ENCODE assay signal across 8 cellular contexts in the genomic region with DNA sequence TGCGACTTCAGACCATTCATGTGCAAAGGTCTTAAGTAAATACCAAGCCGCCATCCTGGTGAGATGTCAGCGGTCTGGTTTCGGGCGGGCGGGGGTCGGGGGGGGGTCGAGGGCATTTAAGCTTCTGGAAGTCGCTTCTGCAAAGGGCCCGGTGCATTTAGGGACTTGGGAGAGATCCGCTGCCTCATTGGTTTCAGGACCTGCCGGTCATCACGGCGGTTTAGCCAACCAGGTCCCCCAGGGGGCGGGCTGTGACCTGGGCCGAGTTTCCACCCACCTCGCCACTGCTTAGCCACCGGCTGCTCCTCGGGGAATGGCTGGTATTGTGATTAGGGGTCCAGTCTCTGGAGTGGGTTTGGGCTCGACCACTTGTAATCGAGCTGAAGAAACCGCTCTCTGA. TPM values are rescaled to one million over a fixed set of nuclear protein-coding genes. Genes with fewer than 3 reads are reported as not detected.
DNase-seq lines count a peak whose midpoint lies in the region; ATAC-seq and TF ChIP-seq lines count a peak whose summit lies in the region.

No MANE protein-coding gene starts in this region.

- TF ChIP-seq CTCF in GM12864 (IDR thresholded peaks at IDR 0.05; ENCODE audit: low read depth, low read length, missing control alignments): no peak
- TF ChIP-seq CTCF in adrenal gland (IDR thresholded peaks at IDR 0.05): peak in 1 of 6 experiments; percentile 14

- H3K4me3 ChIP-seq in GM12864 (ENCODE audit: low read depth, low read length): no peak overlapping the region
- no peak overlapping the region for H3K4me3 ChIP-seq in adrenal gland

- 4 to 13% (median 11%) methylated on average over 13 to 22 of the region's 22 CpGs for WGBS in adrenal gland, 4 donors

- no peak overlapping the region for H3K4me3 Mint-ChIP-seq in immature natural killer cell

- peaks cover 0 to 16% of the 10 kb centered on the region in 2 donors for H3K4me1 ChIP-seq in adrenal gland (replicated peaks in 1 of 2)

- no peak overlapping the region for H3K27ac Mint-ChIP-seq in immature natural killer cell

- H3K9me3 Mint-ChIP-seq in immature natural killer cell: peaks cover 0 to 2% (median 0%) of the 10 kb centered on the region in 6 donors

- intact Hi-C loops in adrenal gland (cut with DNase I): loop anchor here (10.0 kb wide), 2 partner anchors 85 to 515 kb away; no protein-coding TSS in a partner anchor

- H3K27ac ChIP-seq in adrenal gland: no peak overlapping the region

- TF ChIP-seq POLR2A in adrenal gland (IDR thresholded peaks at IDR 0.05): no peak

- H3K27me3 Mint-ChIP-seq in immature natural killer cell (ENCODE audit: low read depth in 3 of 3): peaks cover 1 to 5% (median 3%) of the 10 kb centered on the region in 3 donors

- ATAC-seq in HG03135 (IDR thresholded peaks at IDR 0.05; ENCODE audit: unreplicated experiment) (no peak), HG03521 (IDR thresholded peaks at IDR 0.05; ENCODE audit: unreplicated experiment) (no peak)

- H3K36me3 ChIP-seq in adrenal gland (replicated peaks in 1 of 2): peaks cover 0 to 5% of the 10 kb centered on the region in 2 donors

- no peaks in the 10 kb centered on the region for H3K9me3 ChIP-seq in adrenal gland (replicated peaks in 1 of 3)

- H3K36me3 Mint-ChIP-seq in immature natural killer cell: no peaks in the 10 kb centered on the region

- H3K4me1 Mint-ChIP-seq in immature natural killer cell: peaks cover 5 to 6% of the 10 kb centered on the region in 2 donors

- DNase-seq in GM12864 (ENCODE audit: low read depth) (peak; percentile 48), NCI-H2227 (lab: John Stamatoyannopoulos, UW; ENCODE audit: unreplicated experiment) (peak; percentile 65), adrenal gland (peak; percentile 61 to 88 (median 85)), immature natural killer cell (peak; percentile 37 to 39 (median 38))
- peak; percentile 80 for DNase-seq in stimulated activated CD8-positive, alpha-beta memory T cell treated with anti-CD3 and anti-CD28 coated beads, Interleukin-4, amount 100 ng/mL, for 48 hours
- DNase-seq in central memory CD4-positive, alpha-beta T cell: no peak

- H3K27me3 ChIP-seq in adrenal gland: no peaks in the 10 kb centered on the region

RNA-seq across cellular contexts. Expression of a gene that starts 7.8 kb away (rescaled TPM):
- 1 to 10 TPM in 1 of 8 donors, under 1 TPM in 7; 0.25 to 1.8 (median 0.38) TPM for total RNA-seq in adrenal gland
- polyA plus RNA-seq in adrenal gland: 1 to 10 TPM in 1 of 3 donors, under 1 TPM in 2; 0.11 to 1.7 (median 0.64) TPM
- not detected for polyA plus RNA-seq in immature natural killer cell

RNA-seq across cellular contexts. Expression of a gene that starts 13.7 kb away (rescaled TPM):
- 10 to 100 TPM; 24.7 to 60.0 (median 42.1) TPM for total RNA-seq in adrenal gland
- 10 to 100 TPM in 2 of 3 donors, 1 to 10 TPM in 1; 2.3 to 33.1 (median 32.0) TPM for polyA plus RNA-seq in adrenal gland
- 10 to 100 TPM in 1 of 3 donors, 1 to 10 TPM in 2; 7.5 to 10.3 (median 8.3) TPM for polyA plus RNA-seq in immature natural killer cell

RNA-seq across cellular contexts. Expression of a gene that starts 16.2 kb away (rescaled TPM):
- total RNA-seq in adrenal gland: 100 to 1,000 TPM; 126 to 358 (median 170) TPM
- polyA plus RNA-seq in adrenal gland (100 to 1,000 TPM; 101 to 144 (median 121) TPM), immature natural killer cell (100 to 1,000 TPM; 189 to 270 (median 197) TPM)

RNA-seq across cellular contexts. Expression of a gene that starts 19.9 kb away (rescaled TPM):
- 10 to 100 TPM in 7 of 8 donors, 1 to 10 TPM in 1; 6.8 to 54.9 (median 38.7) TPM for total RNA-seq in adrenal gland
- 10 to 100 TPM; 40.3 to 71.4 (median 50.4) TPM for polyA plus RNA-seq in adrenal gland
- 10 to 100 TPM; 30.0 to 48.6 (median 40.6) TPM for polyA plus RNA-seq in immature natural killer cell

RNA-seq across cellular contexts. Expression of a gene that starts 22.2 kb away (rescaled TPM):
- total RNA-seq in adrenal gland: 100 to 1,000 TPM in 1 of 8 donors, 10 to 100 TPM in 7; 68.5 to 128 (median 79.4) TPM
- polyA plus RNA-seq in adrenal gland: 100 to 1,000 TPM in 2 of 3 donors, 10 to 100 TPM in 1; 71.1 to 116 (median 101) TPM
- 100 to 1,000 TPM; 135 to 218 (median 141) TPM for polyA plus RNA-seq in immature natural killer cell
